ENCODE assay signal across 22 cellular contexts in the genomic region with DNA sequence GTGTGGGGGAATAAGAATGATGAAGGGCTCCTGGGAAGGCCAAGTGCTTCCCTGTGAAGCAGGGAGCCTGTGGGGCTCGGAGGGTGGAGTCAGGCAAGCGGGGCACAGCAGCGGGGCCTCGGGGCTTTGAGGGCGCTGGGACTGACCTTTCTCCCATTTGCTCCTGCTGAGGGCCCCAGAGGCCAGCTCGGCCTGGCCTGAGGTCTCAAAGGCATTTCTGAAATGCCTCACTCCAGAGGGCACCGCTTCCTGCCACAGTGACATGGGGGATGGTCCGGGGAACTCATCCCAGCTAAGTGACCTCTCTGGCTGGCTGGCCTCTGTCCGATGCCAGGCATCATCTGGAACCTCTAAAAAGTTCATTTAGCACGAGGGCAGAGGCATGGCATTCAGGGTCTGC.
DNase-seq lines count a peak whose midpoint lies in the region; ATAC-seq and TF ChIP-seq lines count a peak whose summit lies in the region.
"Had no signal": no experiment of that assay in that cellular context is flagged by ENCODE, and none has a peak within 500 bp of the region (broad histone marks: within the 10 kb centered on the region; RNA-seq: fewer than 3 reads in every experiment).

No MANE protein-coding gene starts in this region.

- H3K4me3 ChIP-seq in Caco-2 (ENCODE audit: low read depth, low read length) (no peak overlapping the region), HUES48 (ENCODE audit: low read depth, low read length) (no peak overlapping the region; the same call in 1 of the 2 replicates), endodermal cell (ENCODE audit: low read length) (no peak overlapping the region), esophagus muscularis mucosa (no peak overlapping the region)
- H3K4me3 ChIP-seq: testis had no signal

- in situ Hi-C loops in GM13976 (cut with MboI; ENCODE audit: low sequenced_read_pairs, unreplicated experiment) = no loop called here

- H3K27me3 ChIP-seq in Caco-2 (replicated peaks; ENCODE audit: control insufficient read depth, insufficient read depth, low read length) = no peaks in the 10 kb centered on the region
- H3K27me3 ChIP-seq in HUES48 (ENCODE audit: control insufficient read depth, insufficient read depth, low read length) = no peaks in the 10 kb centered on the region
- H3K27me3 ChIP-seq in endodermal cell (ENCODE audit: control insufficient read depth, insufficient read depth, low read length, poor library complexity, severe bottlenecking) = peaks cover 48% of the 10 kb centered on the region
- H3K27me3 ChIP-seq in esophagus muscularis mucosa = no peaks in the 10 kb centered on the region
- H3K27me3 ChIP-seq: neutrophil, testis had no signal

- TF ChIP-seq CTCF in Caco-2 (IDR thresholded peaks at IDR 0.05; ENCODE audit: insufficient read depth in 1 of 2, low read depth in 1 of 2, low read length in 1 of 2, severe bottlenecking in 1 of 2, unreplicated experiment in 1 of 2) = no peak
- TF ChIP-seq CTCF in endodermal cell (conservative IDR thresholded peaks at IDR 0.05) = peak; percentile 10
- no peak for TF ChIP-seq CTCF in mesothelial cell of epicardium (IDR thresholded peaks at IDR 0.05; ENCODE audit: unreplicated experiment)
- TF ChIP-seq CTCF in GM13976 (IDR thresholded peaks at IDR 0.05; ENCODE audit: borderline replicate concordance, control extremely low read depth, extremely low read depth, insufficient read depth, missing control alignments) = no peak
- TF ChIP-seq CTCF in esophagus muscularis mucosa (IDR thresholded peaks at IDR 0.05) = no peak

- BruUV-seq in Caco-2 (replicated peaks; lab: Mats Ljungman, UMichigan) = no TSS peak

- H3K4me3 Mint-ChIP-seq in Caco-2 (ENCODE audit: unreplicated experiment) (peak overlapping the region; percentile 27), endodermal cell (peak overlapping the region; percentile 37), mesothelial cell of epicardium (no peak overlapping the region)
- H3K4me3 Mint-ChIP-seq: activated CD4-positive, alpha-beta T cell treated with anti-CD3 and anti-CD28 coated beads, Interleukin-2, amount 10 ng/mL, durations not matched to agents 24 days and 14 days; activated T-helper 17 cell treated with anti-CD3 and anti-CD28 coated beads, Interleukin-2, amount 50 U/mL, for 72 hours; effector memory CD8-positive, alpha-beta T cell; stimulated activated naive B cell treated with anti-CD40 and anti-IgM and Interleukin-4, amounts not matched to agents 10 μg/mL and 1 μg/mL and 100 μg/mL, for 72 hours had no signal

- H3K9ac ChIP-seq in HUES48 (ENCODE audit: low read depth, low read length) (no peak overlapping the region), endodermal cell (ENCODE audit: extremely low read depth, low read length, poor library complexity, severe bottlenecking) (no peak overlapping the region)

- CTCF ChIA-PET in Caco-2 (lab: Charles Lee) = no interaction called here

- H3K4me1 ChIP-seq in Caco-2 (peaks cover 48% of the 10 kb centered on the region), HUES48 (ENCODE audit: control insufficient read depth, insufficient read depth, low read length) (peaks cover 25% of the 10 kb centered on the region), endodermal cell (ENCODE audit: control insufficient read depth, insufficient read depth, low read length) (peaks cover 4% of the 10 kb centered on the region), esophagus muscularis mucosa (no peaks in the 10 kb centered on the region)
- H3K4me1 ChIP-seq: testis had no signal

- WGBS in endodermal cell (ENCODE audit: insufficient coverage in 1 of 2, insufficient read length in 1 of 2), 2 experiments = 15 to 42% methylated on average over 6 to 10 of the region's 10 CpGs
- 57% methylated on average over 9 of the region's 10 CpGs for WGBS in esophagus muscularis mucosa

- H3K36me3 Mint-ChIP-seq in Caco-2 (ENCODE audit: insufficient read depth, unreplicated experiment) (peaks cover 6% of the 10 kb centered on the region), endodermal cell (ENCODE audit: low read depth) (peaks cover 3% of the 10 kb centered on the region), mesothelial cell of epicardium (no peaks in the 10 kb centered on the region)

- POLR2A ChIA-PET in Caco-2 (lab: Charles Lee) = no interaction called here

- no peak for TF ChIP-seq POLR2A in esophagus muscularis mucosa (IDR thresholded peaks at IDR 0.05; ENCODE audit: low read depth)

- peak; percentile 60 to 81 for DNase-seq in Caco-2
- DNase-seq in endodermal cell = peak; percentile 91
- DNase-seq in mesothelial cell of epicardium (ENCODE audit: low spot score in 2 of 2, unreplicated experiment in 2 of 2) = no peak
- DNase-seq in GM13976 (ENCODE audit: low spot score) = no peak
- no peak for DNase-seq in esophagus muscularis mucosa (ENCODE audit: extremely low spot score)
- DNase-seq: activated CD4-positive, alpha-beta T cell treated with anti-CD3 and anti-CD28 coated beads, Interleukin-2, amount 10 ng/mL, durations not matched to agents 24 days and 14 days; effector memory CD8-positive, alpha-beta T cell; HCEC 1CT; Kasumi-1; NCI-H2029 treated with DMSO at 0.1 percent for 48 hours; stimulated activated CD4-positive, alpha-beta T cell treated with anti-CD3 and anti-CD28 coated beads, Interleukin-2, amount 100 ng/mL, for 48 hours; stimulated activated naive B cell treated with anti-CD40 and anti-IgM and Interleukin-4, amounts not matched to agents 10 μg/mL and 1 μg/mL and 100 μg/mL, for 72 hours; T-helper 2 cell; testis had no signal

- no peak for ATAC-seq in GM21381 (IDR thresholded peaks at IDR 0.05; ENCODE audit: unreplicated experiment)
- ATAC-seq in HG02571 (IDR thresholded peaks at IDR 0.05; ENCODE audit: unreplicated experiment) = no peak
- ATAC-seq: activated naive CD4-positive, alpha-beta T cell treated with anti-CD3 and anti-CD28 coated beads, Interleukin-2, amount 50 U/mL, for 72 hours; activated T-helper 17 cell treated with anti-CD3 and anti-CD28 coated beads, Interleukin-2, amount 50 U/mL, for 72 hours; effector memory CD8-positive, alpha-beta T cell; left lobe of liver; stimulated activated naive B cell treated with anti-CD40 and anti-IgM and Interleukin-4, amounts not matched to agents 10 μg/mL and 1 μg/mL and 100 μg/mL, for 72 hours had no signal

- no peak for TF ChIP-seq EP300 in esophagus muscularis mucosa (IDR thresholded peaks at IDR 0.05)

- H3K9me3 Mint-ChIP-seq in Caco-2 (ENCODE audit: unreplicated experiment) = peaks cover 9% of the 10 kb centered on the region
- H3K9me3 Mint-ChIP-seq in endodermal cell = peaks cover 10% of the 10 kb centered on the region
- H3K9me3 Mint-ChIP-seq in mesothelial cell of epicardium = no peaks in the 10 kb centered on the region
- H3K9me3 Mint-ChIP-seq: activated T-helper 17 cell treated with anti-CD3 and anti-CD28 coated beads, Interleukin-2, amount 50 U/mL, for 72 hours; effector memory CD8-positive, alpha-beta T cell had no signal

- no peaks in the 10 kb centered on the region for H3K9me3 ChIP-seq in Caco-2
- H3K9me3 ChIP-seq in HUES48 (ENCODE audit: control insufficient read depth, insufficient read depth, low read length) = no peaks in the 10 kb centered on the region
- no peaks in the 10 kb centered on the region for H3K9me3 ChIP-seq in endodermal cell (ENCODE audit: control insufficient read depth, low read length)
- no peaks in the 10 kb centered on the region for H3K9me3 ChIP-seq in esophagus muscularis mucosa
- H3K9me3 ChIP-seq: neutrophil, testis had no signal

- no peaks in the 10 kb centered on the region for H3K27me3 Mint-ChIP-seq in Caco-2 (ENCODE audit: insufficient read depth, unreplicated experiment)
- H3K27me3 Mint-ChIP-seq in endodermal cell (ENCODE audit: insufficient read depth) = peaks cover 84% of the 10 kb centered on the region
- no peaks in the 10 kb centered on the region for H3K27me3 Mint-ChIP-seq in mesothelial cell of epicardium (ENCODE audit: low read depth)
- H3K27me3 Mint-ChIP-seq: activated CD4-positive, alpha-beta T cell treated with anti-CD3 and anti-CD28 coated beads, Interleukin-2, amount 10 ng/mL, durations not matched to agents 24 days and 14 days; activated T-helper 17 cell treated with anti-CD3 and anti-CD28 coated beads, Interleukin-2, amount 50 U/mL, for 72 hours; effector memory CD8-positive, alpha-beta T cell; stimulated activated naive B cell treated with anti-CD40 and anti-IgM and Interleukin-4, amounts not matched to agents 10 μg/mL and 1 μg/mL and 100 μg/mL, for 72 hours had no signal

- H3K36me3 ChIP-seq in Caco-2 (ENCODE audit: control insufficient read depth, insufficient read depth, low read length) (no peaks in the 10 kb centered on the region), HUES48 (ENCODE audit: control insufficient read depth, insufficient read depth, low read length) (no peaks in the 10 kb centered on the region), endodermal cell (ENCODE audit: control insufficient read depth, insufficient read depth, low read length) (no peaks in the 10 kb centered on the region), esophagus muscularis mucosa (no peaks in the 10 kb centered on the region)
- H3K36me3 ChIP-seq: neutrophil had no signal

- H3K4me1 Mint-ChIP-seq in Caco-2 (ENCODE audit: low read depth, unreplicated experiment) (peaks cover 20% of the 10 kb centered on the region), endodermal cell (peaks cover 39% of the 10 kb centered on the region), mesothelial cell of epicardium (peaks cover 27% of the 10 kb centered on the region)

- peak overlapping the region; percentile 68 for H3K27ac ChIP-seq in HUES48 (ENCODE audit: low read depth, low read length)
- peak overlapping the region; percentile 42 for H3K27ac ChIP-seq in endodermal cell (ENCODE audit: low read depth, low read length)
- H3K27ac ChIP-seq in esophagus muscularis mucosa (replicated peaks in 1 of 4) = no peak overlapping the region
- H3K27ac ChIP-seq: C4-2B, neutrophil, testis had no signal

- H3K27ac Mint-ChIP-seq in Caco-2 (ENCODE audit: unreplicated experiment) (peak overlapping the region; percentile 81), endodermal cell (peak overlapping the region; percentile 88), mesothelial cell of epicardium (peak overlapping the region; percentile 93)
- H3K27ac Mint-ChIP-seq: activated CD4-positive, alpha-beta T cell treated with anti-CD3 and anti-CD28 coated beads, Interleukin-2, amount 10 ng/mL, durations not matched to agents 24 days and 14 days; activated naive CD4-positive, alpha-beta T cell treated with anti-CD3 and anti-CD28 coated beads, Interleukin-2, amount 50 U/mL, for 72 hours; effector memory CD8-positive, alpha-beta T cell; stimulated activated naive B cell treated with anti-CD40 and anti-IgM and Interleukin-4, amounts not matched to agents 10 μg/mL and 1 μg/mL and 100 μg/mL, for 72 hours had no signal

- intact Hi-C loops in Caco-2 (cut with micrococcal nuclease; ENCODE audit: unreplicated experiment) (no loop called here), esophagus muscularis mucosa (cut with DNase I) (no loop called here)

Comparison
In these comparisons a context has a peak if more than half of its experiments do, and no peak if none do; other contexts are left out.
1. DNase-seq: peak in Caco-2 (2 of 2) and endodermal cell (single experiment); none in mesothelial cell of epicardium (0 of 2), GM13976 (single experiment) and esophagus muscularis mucosa (single experiment).
2. H3K27ac ChIP-seq: peak in HUES48 (single experiment) and endodermal cell (single experiment); none in esophagus muscularis mucosa (0 of 4).
3. Peak in every context shown above with its lines, with median percentiles within 50 percentile points of each other: H3K27ac Mint-ChIP-seq.